ENCODE assay signal across 8 cellular contexts in the genomic region with DNA sequence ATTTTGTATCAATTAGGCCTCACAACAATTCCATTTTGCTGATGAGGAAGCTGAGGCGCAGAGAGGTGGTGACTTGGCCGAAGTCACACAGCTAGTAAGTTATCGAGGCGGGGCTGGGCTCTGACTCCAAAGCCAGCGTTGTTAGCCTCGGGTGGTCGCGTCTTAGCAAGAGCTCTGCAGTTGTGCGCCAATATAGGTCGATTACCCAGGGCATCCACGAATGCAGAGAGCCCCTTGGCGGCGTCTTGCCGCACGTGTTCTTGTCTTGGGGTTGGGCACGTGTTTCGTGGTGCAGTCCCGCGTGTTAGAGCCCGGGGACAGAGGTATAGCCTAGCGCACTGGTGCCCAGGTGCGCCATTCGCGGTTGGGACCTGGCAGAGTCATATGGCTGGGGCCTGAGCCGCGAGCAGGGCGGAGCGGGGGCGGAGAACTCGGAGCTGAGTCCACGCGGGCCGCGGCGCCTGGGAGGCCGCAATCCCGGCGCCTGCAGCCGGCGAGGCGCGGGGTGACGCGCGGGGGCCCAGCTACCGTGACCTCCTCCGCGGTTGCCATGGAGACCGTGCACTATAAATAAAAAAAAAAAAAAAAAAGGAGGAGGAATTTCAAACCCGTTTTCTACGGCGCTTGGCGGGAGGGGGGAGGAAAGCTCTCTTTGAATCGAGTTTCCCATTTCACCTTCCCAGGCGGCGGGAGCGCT.
DNase-seq lines count a peak whose midpoint lies in the region; ATAC-seq, FAIRE-seq and TF ChIP-seq lines count a peak whose summit lies in the region.

No MANE protein-coding gene starts in this region.

- TF ChIP-seq CTCF in KMS-11 (conservative IDR thresholded peaks at IDR 0.05; ENCODE audit: low read depth, low read length) (no peak), choroid plexus epithelial cell (conservative IDR thresholded peaks at IDR 0.05; ENCODE audit: low read depth, low read length) (no peak)

- H3K27me3 ChIP-seq in KMS-11 (ENCODE audit: insufficient read depth, low read depth), result no peaks in the 10 kb centered on the region

- H3K79me2 ChIP-seq in KMS-11 (ENCODE audit: insufficient read depth, low read depth), result no peaks in the 10 kb centered on the region

- peak; percentile 47 for DNase-seq in activated CD4-positive, CD25-positive, alpha-beta regulatory T cell treated with anti-CD3 and anti-CD28 coated beads, Interleukin-2, amount 50 U/mL, for 72 hours
- DNase-seq in choroid plexus epithelial cell (ENCODE audit: low read depth), result peak; percentile 87
- DNase-seq in left lobe of liver (ENCODE audit: low spot score), result no peak
- DNase-seq in stimulated activated CD4-positive, alpha-beta T cell treated with anti-CD3 and anti-CD28 coated beads, TNF-alpha, amount 100 ng/mL, for 4 hours (ENCODE audit: low read depth in 3 of 3), result peak in 2 of 3 experiments; percentile 34 to 45
- DNase-seq in NCI-H187 treated with DMSO at 0.1 percent for 48 hours (lab: John Stamatoyannopoulos, UW), result no peak

- H3K4me1 ChIP-seq in KMS-11 (ENCODE audit: low read depth, poor library complexity, severe bottlenecking), result peaks cover 12% of the 10 kb centered on the region

- H3K36me3 ChIP-seq in KMS-11 (ENCODE audit: insufficient read depth), result no peaks in the 10 kb centered on the region

- peak; percentile 55 for ATAC-seq in left lobe of liver
- no peak for ATAC-seq in GM19397 (IDR thresholded peaks at IDR 0.05; ENCODE audit: unreplicated experiment)

- H3K27ac ChIP-seq in KMS-11, result peak overlapping the region; percentile 64

- H3K4me3 ChIP-seq in KMS-11 (IDR thresholded peaks at IDR 0.05; ENCODE audit: insufficient read depth, low read depth, low read length), result no peak overlapping the region
- H3K4me3 ChIP-seq in choroid plexus epithelial cell (ENCODE audit: low read depth, low read length), result peak overlapping the region; percentile 60

- peak overlapping the region; percentile 88 for H3K9ac ChIP-seq in KMS-11

- no peaks in the 10 kb centered on the region for H4K20me1 ChIP-seq in KMS-11 (ENCODE audit: insufficient read depth)

- peak overlapping the region; percentile 91 for H3K4me2 ChIP-seq in KMS-11

- H2AFZ ChIP-seq in KMS-11 (ENCODE audit: low read depth), result peak overlapping the region; percentile 98

- FAIRE-seq in G401.6 (lab: Jason Lieb, UNC), result peak; percentile 25

Comparison
In these comparisons a context has a peak if more than half of its experiments do, and no peak if none do; other contexts are left out.
1. DNase-seq: peak in activated CD4-positive, CD25-positive, alpha-beta regulatory T cell treated with anti-CD3 and anti-CD28 coated beads, Interleukin-2, amount 50 U/mL, for 72 hours (single experiment), choroid plexus epithelial cell (single experiment) and stimulated activated CD4-positive, alpha-beta T cell treated with anti-CD3 and anti-CD28 coated beads, TNF-alpha, amount 100 ng/mL, for 4 hours (2 of 3); none in left lobe of liver (single experiment) and NCI-H187 treated with DMSO at 0.1 percent for 48 hours (single experiment).